Comparison of ENCODE assay signal across 1 cellular context in the genomic region with DNA sequence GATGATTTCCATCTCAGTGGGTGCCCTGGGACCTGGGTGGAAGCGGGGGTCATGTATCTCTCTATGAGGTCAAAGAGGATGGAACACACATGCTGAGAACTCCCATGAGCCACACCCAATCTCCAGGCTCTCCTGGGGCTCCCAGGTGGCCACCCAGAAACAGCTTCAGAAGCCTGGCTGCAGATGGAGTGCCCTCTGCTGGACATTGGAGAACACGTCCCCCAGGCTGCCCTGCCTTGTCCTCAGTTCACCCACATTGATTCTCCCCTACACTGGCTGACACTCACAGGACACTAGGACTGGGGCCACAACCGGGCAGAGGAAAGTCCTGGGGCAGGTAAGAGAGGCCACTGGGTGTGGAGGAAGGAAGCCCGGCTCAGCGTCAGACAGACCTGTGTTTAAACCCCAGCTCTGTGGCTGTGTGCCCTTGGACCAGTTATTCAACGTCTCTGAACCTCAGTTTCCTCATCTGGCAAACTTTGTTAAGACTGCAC.
TF ChIP-seq lines count a peak whose summit lies in the region.

No MANE protein-coding gene starts in this region.

TF ChIP-seq in HepG2, 621 proteins besides CTCF, POLR2A, EP300 and RAD21 (continued from another document):
- TF ChIP-seq, protein P1, sequence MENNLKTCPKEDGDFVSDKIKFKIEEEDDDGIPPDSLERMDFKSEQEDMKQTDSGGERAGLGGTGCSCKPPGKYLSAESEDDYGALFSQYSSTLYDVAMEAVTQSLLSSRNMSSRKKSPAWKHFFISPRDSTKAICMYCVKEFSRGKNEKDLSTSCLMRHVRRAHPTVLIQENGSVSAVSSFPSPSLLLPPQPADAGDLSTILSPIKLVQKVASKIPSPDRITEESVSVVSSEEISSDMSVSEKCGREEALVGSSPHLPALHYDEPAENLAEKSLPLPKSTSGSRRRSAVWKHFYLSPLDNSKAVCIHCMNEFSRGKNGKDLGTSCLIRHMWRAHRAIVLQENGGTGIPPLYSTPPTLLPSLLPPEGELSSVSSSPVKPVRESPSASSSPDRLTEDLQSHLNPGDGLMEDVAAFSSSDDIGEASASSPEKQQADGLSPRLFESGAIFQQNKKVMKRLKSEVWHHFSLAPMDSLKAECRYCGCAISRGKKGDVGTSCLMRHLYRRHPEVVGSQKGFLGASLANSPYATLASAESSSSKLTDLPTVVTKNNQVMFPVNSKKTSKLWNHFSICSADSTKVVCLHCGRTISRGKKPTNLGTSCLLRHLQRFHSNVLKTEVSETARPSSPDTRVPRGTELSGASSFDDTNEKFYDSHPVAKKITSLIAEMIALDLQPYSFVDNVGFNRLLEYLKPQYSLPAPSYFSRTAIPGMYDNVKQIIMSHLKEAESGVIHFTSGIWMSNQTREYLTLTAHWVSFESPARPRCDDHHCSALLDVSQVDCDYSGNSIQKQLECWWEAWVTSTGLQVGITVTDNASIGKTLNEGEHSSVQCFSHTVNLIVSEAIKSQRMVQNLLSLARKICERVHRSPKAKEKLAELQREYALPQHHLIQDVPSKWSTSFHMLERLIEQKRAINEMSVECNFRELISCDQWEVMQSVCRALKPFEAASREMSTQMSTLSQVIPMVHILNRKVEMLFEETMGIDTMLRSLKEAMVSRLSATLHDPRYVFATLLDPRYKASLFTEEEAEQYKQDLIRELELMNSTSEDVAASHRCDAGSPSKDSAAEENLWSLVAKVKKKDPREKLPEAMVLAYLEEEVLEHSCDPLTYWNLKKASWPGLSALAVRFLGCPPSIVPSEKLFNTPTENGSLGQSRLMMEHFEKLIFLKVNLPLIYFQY (CRISPR knock-in tag; IDR thresholded peaks at IDR 0.05; ENCODE audit: borderline replicate concordance): 0 out of 2 replicates have a peak, but pooled peaks have one; percentile 38
- TF ChIP-seq XRCC5 (optimal IDR thresholded peaks at IDR 0.05; ENCODE audit: low read length) (peak; percentile 72), PHF21A (CRISPR knock-in tag; IDR thresholded peaks at IDR 0.05) (peak; percentile 34; the same call in 1 of the 2 replicates), RFXAP (CRISPR knock-in tag; IDR thresholded peaks at IDR 0.05; ENCODE audit: borderline replicate concordance) (no peak), SMC3 (IDR thresholded peaks at IDR 0.05; ENCODE audit: low read length) (peak; percentile 68), TRIM24 (CRISPR knock-in tag; IDR thresholded peaks at IDR 0.05) (no peak), TEAD3 (CRISPR knock-in tag; optimal IDR thresholded peaks at IDR 0.05; ENCODE audit: borderline replicate concordance) (peak; percentile 34), SP5 (CRISPR knock-in tag; IDR thresholded peaks at IDR 0.05; ENCODE audit: borderline replicate concordance, low read depth) (peak; percentile 33; the same call in 1 of the 2 replicates), NR2F1 (CRISPR knock-in tag; IDR thresholded peaks at IDR 0.05) (0 out of 4 replicates have a peak, but pooled peaks of 1 of the 2 experiments have one; percentile 23), SOX6 (IDR thresholded peaks at IDR 0.05) (no peak), SOX6 (CRISPR knock-in tag; IDR thresholded peaks at IDR 0.05) (peak; percentile 48), NFYC (CRISPR knock-in tag; IDR thresholded peaks at IDR 0.05) (0 out of 2 replicates have a peak, but pooled peaks have one; percentile 25), ZFX (CRISPR knock-in tag; IDR thresholded peaks at IDR 0.05; ENCODE audit: low read depth) (peak; percentile 43; the same call in 1 of the 2 replicates)
- TF ChIP-seq, protein P2, sequence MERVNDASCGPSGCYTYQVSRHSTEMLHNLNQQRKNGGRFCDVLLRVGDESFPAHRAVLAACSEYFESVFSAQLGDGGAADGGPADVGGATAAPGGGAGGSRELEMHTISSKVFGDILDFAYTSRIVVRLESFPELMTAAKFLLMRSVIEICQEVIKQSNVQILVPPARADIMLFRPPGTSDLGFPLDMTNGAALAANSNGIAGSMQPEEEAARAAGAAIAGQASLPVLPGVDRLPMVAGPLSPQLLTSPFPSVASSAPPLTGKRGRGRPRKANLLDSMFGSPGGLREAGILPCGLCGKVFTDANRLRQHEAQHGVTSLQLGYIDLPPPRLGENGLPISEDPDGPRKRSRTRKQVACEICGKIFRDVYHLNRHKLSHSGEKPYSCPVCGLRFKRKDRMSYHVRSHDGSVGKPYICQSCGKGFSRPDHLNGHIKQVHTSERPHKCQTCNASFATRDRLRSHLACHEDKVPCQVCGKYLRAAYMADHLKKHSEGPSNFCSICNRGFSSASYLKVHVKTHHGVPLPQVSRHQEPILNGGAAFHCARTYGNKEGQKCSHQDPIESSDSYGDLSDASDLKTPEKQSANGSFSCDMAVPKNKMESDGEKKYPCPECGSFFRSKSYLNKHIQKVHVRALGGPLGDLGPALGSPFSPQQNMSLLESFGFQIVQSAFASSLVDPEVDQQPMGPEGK (CRISPR knock-in tag; IDR thresholded peaks at IDR 0.05): 0 out of 2 replicates have a peak, but pooled peaks have one; percentile 42
- TF ChIP-seq, protein P3, sequence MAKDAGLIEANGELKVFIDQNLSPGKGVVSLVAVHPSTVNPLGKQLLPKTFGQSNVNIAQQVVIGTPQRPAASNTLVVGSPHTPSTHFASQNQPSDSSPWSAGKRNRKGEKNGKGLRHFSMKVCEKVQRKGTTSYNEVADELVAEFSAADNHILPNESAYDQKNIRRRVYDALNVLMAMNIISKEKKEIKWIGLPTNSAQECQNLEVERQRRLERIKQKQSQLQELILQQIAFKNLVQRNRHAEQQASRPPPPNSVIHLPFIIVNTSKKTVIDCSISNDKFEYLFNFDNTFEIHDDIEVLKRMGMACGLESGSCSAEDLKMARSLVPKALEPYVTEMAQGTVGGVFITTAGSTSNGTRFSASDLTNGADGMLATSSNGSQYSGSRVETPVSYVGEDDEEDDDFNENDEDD (CRISPR knock-in tag; IDR thresholded peaks at IDR 0.05; ENCODE audit: borderline replicate concordance): 0 out of 2 replicates have a peak, but pooled peaks have one; percentile 21
- TF ChIP-seq, protein P4, sequence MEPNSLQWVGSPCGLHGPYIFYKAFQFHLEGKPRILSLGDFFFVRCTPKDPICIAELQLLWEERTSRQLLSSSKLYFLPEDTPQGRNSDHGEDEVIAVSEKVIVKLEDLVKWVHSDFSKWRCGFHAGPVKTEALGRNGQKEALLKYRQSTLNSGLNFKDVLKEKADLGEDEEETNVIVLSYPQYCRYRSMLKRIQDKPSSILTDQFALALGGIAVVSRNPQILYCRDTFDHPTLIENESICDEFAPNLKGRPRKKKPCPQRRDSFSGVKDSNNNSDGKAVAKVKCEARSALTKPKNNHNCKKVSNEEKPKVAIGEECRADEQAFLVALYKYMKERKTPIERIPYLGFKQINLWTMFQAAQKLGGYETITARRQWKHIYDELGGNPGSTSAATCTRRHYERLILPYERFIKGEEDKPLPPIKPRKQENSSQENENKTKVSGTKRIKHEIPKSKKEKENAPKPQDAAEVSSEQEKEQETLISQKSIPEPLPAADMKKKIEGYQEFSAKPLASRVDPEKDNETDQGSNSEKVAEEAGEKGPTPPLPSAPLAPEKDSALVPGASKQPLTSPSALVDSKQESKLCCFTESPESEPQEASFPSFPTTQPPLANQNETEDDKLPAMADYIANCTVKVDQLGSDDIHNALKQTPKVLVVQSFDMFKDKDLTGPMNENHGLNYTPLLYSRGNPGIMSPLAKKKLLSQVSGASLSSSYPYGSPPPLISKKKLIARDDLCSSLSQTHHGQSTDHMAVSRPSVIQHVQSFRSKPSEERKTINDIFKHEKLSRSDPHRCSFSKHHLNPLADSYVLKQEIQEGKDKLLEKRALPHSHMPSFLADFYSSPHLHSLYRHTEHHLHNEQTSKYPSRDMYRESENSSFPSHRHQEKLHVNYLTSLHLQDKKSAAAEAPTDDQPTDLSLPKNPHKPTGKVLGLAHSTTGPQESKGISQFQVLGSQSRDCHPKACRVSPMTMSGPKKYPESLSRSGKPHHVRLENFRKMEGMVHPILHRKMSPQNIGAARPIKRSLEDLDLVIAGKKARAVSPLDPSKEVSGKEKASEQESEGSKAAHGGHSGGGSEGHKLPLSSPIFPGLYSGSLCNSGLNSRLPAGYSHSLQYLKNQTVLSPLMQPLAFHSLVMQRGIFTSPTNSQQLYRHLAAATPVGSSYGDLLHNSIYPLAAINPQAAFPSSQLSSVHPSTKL (CRISPR knock-in tag; IDR thresholded peaks at IDR 0.05): peak; percentile 17; the same call in 1 of the 2 replicates
- TF ChIP-seq, protein P5, sequence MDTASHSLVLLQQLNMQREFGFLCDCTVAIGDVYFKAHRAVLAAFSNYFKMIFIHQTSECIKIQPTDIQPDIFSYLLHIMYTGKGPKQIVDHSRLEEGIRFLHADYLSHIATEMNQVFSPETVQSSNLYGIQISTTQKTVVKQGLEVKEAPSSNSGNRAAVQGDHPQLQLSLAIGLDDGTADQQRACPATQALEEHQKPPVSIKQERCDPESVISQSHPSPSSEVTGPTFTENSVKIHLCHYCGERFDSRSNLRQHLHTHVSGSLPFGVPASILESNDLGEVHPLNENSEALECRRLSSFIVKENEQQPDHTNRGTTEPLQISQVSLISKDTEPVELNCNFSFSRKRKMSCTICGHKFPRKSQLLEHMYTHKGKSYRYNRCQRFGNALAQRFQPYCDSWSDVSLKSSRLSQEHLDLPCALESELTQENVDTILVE (CRISPR knock-in tag; IDR thresholded peaks at IDR 0.05): 0 out of 2 replicates have a peak, but pooled peaks have one; percentile 35
- TF ChIP-seq, protein P6, sequence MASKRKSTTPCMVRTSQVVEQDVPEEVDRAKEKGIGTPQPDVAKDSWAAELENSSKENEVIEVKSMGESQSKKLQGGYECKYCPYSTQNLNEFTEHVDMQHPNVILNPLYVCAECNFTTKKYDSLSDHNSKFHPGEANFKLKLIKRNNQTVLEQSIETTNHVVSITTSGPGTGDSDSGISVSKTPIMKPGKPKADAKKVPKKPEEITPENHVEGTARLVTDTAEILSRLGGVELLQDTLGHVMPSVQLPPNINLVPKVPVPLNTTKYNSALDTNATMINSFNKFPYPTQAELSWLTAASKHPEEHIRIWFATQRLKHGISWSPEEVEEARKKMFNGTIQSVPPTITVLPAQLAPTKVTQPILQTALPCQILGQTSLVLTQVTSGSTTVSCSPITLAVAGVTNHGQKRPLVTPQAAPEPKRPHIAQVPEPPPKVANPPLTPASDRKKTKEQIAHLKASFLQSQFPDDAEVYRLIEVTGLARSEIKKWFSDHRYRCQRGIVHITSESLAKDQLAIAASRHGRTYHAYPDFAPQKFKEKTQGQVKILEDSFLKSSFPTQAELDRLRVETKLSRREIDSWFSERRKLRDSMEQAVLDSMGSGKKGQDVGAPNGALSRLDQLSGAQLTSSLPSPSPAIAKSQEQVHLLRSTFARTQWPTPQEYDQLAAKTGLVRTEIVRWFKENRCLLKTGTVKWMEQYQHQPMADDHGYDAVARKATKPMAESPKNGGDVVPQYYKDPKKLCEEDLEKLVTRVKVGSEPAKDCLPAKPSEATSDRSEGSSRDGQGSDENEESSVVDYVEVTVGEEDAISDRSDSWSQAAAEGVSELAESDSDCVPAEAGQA (IDR thresholded peaks at IDR 0.05; ENCODE audit: low read depth): no peak
- TF ChIP-seq, protein P6 (CRISPR knock-in tag; IDR thresholded peaks at IDR 0.05; ENCODE audit: borderline replicate concordance): no peak
- TF ChIP-seq, protein P7, sequence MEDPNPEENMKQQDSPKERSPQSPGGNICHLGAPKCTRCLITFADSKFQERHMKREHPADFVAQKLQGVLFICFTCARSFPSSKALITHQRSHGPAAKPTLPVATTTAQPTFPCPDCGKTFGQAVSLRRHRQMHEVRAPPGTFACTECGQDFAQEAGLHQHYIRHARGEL (CRISPR knock-in tag; IDR thresholded peaks at IDR 0.05): no peak
TF ChIP-seq in HepG2: peak in this region for 44.
